Comparison of ENCODE assay signal across 23 cellular contexts in genomic region chr7:89796481-89796880, GRCh38.
"Had no signal": no experiment of that assay in that cellular context is flagged by ENCODE, and none has a peak within 500 bp of the region (broad histone marks: within the 10 kb centered on the region; RNA-seq: fewer than 3 reads in every experiment).

No MANE protein-coding gene starts in this region.

- DNase-seq: colonic mucosa; cortex of kidney; dermis blood vessel endothelial cell; dorsolateral prefrontal cortex; effector CD4-positive, alpha-beta T cell; effector CD8-positive, alpha-beta T cell; effector memory CD4-positive, alpha-beta T cell; effector memory CD8-positive, alpha-beta T cell; endodermal cell; erythroblast; esophagus squamous epithelium; foreskin fibroblast; foreskin keratinocyte; foreskin melanocyte; gastrocnemius medialis; glutamatergic neuron; head of caudate nucleus; heart left ventricle; heart right ventricle had no signal

- H3K4me3 ChIP-seq: colonic mucosa, coronary artery, dorsolateral prefrontal cortex, esophagus muscularis mucosa, esophagus squamous epithelium, gastrocnemius medialis, gastroesophageal sphincter, heart left ventricle, heart right ventricle, hepatocyte had no signal

- H3K4me1 ChIP-seq: colonic mucosa, esophagus muscularis mucosa, esophagus squamous epithelium, foreskin keratinocyte, gastrocnemius medialis, gastroesophageal sphincter, heart left ventricle, heart right ventricle had no signal

- H3K27me3 ChIP-seq: colonic mucosa, dorsolateral prefrontal cortex, esophagus muscularis mucosa, esophagus squamous epithelium, foreskin keratinocyte, gastrocnemius medialis, gastroesophageal sphincter, heart left ventricle, heart right ventricle, hepatocyte had no signal

- H3K36me3 ChIP-seq: colonic mucosa, esophagus muscularis mucosa, esophagus squamous epithelium, gastrocnemius medialis, gastroesophageal sphincter, heart left ventricle, heart right ventricle had no signal

- H3K9me3 ChIP-seq: colonic mucosa, gastrocnemius medialis had no signal
